ENCODE assay signal across 9 cellular contexts in the genomic region with DNA sequence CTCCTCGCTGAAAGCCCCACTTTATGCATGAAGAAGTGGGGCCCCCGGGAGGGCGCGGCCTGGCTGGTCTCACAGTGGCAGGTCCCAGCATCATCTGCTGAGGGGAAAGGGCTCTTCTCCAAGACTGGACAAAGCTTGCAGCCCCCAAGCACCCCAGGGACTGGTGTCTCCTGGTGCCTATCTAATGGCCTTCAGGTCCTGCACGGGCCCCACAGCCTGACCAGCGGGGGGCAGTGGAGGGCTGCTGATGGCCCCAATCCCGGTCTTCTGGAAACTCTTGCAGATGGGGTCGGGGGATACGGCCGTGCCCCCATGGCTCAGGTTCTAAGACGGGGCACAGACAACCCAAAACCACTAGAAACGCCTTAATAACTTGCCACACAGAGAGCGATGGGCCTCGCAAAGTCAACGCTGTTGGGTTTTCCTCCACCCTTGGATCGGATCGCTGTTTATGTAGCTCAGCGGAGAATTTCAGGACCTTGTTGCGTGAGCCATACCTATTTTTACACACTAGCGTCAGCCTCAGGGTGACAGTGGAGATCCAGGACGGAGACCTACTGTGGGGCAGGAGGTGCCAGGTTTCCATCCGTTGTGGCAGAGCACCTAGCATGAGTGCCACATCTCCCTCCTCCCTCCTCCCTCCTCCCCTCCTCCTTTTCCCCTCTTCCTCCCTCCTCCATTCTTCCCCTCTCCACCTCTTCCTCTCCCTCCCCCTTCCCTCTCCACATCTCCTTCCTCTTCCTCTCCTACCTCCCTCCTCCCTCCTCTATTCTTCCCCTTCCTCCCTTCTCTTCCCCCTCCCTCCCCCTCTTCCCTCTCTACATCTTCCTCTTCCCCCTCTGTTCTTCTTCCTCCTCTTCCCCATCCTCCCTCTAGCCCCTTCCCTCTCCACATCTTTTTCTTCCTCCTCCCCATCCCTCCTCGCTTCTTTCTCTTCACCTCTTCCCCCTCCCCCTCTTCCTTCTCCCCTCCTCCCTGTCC.
A peak's percentile ranks its signal among the peaks of the same experiment; 100 is the strongest.
DNase-seq lines count a peak whose midpoint lies in the region; ATAC-seq and FAIRE-seq lines count a peak whose summit lies in the region.
"Had no signal": no experiment of that assay in that cellular context is flagged by ENCODE, and none has a peak within 500 bp of the region (broad histone marks: within the 10 kb centered on the region; RNA-seq: fewer than 3 reads in every experiment).

No MANE protein-coding gene starts in this region.

- in situ Hi-C loops in G401 (cut with HindIII; ENCODE audit: low sequenced_read_pairs), result loop anchor here (25.0 kb wide), 1 partner anchor 128 kb away; a partner anchor contains a TSS

- no peaks in the 10 kb centered on the region for H3K4me1 Mint-ChIP-seq in activated T-cell treated with anti-CD3 and anti-CD28 coated beads, Interleukin-2, amount 50 U/mL, for 4 hours (ENCODE audit: low read depth)

- no peaks in the 10 kb centered on the region for H3K36me3 ChIP-seq in small intestine (ENCODE audit: control insufficient read depth in 2 of 2, insufficient read depth in 2 of 2, low read length in 2 of 2)

- peaks cover 19% of the 10 kb centered on the region for H3K27me3 Mint-ChIP-seq in activated T-cell treated with anti-CD3 and anti-CD28 coated beads, Interleukin-2, amount 50 U/mL, for 4 hours (ENCODE audit: low read depth)

- no peak for ATAC-seq in GM21381 (IDR thresholded peaks at IDR 0.05; ENCODE audit: unreplicated experiment)
- no peak for ATAC-seq in activated T-cell treated with anti-CD3 and anti-CD28 coated beads, Interleukin-2, amount 50 U/mL, for 4 hours

- WGBS in small intestine, 3 donors, result 55 to 60% (median 57%) methylated on average over 23 of the region's 23 CpGs

- H3K9me3 Mint-ChIP-seq in activated T-cell treated with anti-CD3 and anti-CD28 coated beads, Interleukin-2, amount 50 U/mL, for 4 hours, result no peaks in the 10 kb centered on the region

- peak; percentile 31 for DNase-seq in G401 (ENCODE audit: low spot score)
- peak; percentile 68 for DNase-seq in NCI-H460 (ENCODE audit: extremely low read depth, low read depth)
- peak; percentile 72 for DNase-seq in ecto neural progenitor cell (ENCODE audit: low spot score)
- DNase-seq in mucosa of gallbladder (ENCODE audit: low spot score), result peak; percentile 53
- no peak for DNase-seq in posterior vena cava (ENCODE audit: low spot score)
- no peak for DNase-seq in activated T-cell treated with anti-CD3 and anti-CD28 coated beads, Interleukin-2, amount 50 U/mL, for 4 hours
- DNase-seq in small intestine, result no peak

- no peak overlapping the region for H3K4me3 Mint-ChIP-seq in activated T-cell treated with anti-CD3 and anti-CD28 coated beads, Interleukin-2, amount 50 U/mL, for 4 hours

- intact Hi-C loops in posterior vena cava (cut with DNase I), result loop anchor here (5.0 to 10.0 kb wide), 2 partner anchors 95 to 133 kb away; a partner anchor contains a TSS

- no peak overlapping the region for H3K27ac ChIP-seq in small intestine (ENCODE audit: low read depth in 1 of 2, low read length in 1 of 2)

- H3K4me3 ChIP-seq in small intestine (ENCODE audit: low read depth in 1 of 2, low read length in 2 of 2), result no peak overlapping the region

- H3K4me1 ChIP-seq in small intestine (ENCODE audit: control insufficient read depth in 2 of 2, insufficient read depth in 1 of 2, low read depth in 1 of 2, low read length in 1 of 2), result peaks cover 0 to 3% of the 10 kb centered on the region in 2 donors

- no peaks in the 10 kb centered on the region for H3K36me3 Mint-ChIP-seq in activated T-cell treated with anti-CD3 and anti-CD28 coated beads, Interleukin-2, amount 50 U/mL, for 4 hours (ENCODE audit: insufficient read depth)

- no peaks in the 10 kb centered on the region for H3K27me3 ChIP-seq in small intestine (ENCODE audit: control insufficient read depth in 2 of 2, insufficient read depth in 2 of 2, low read length in 2 of 2)

- no peaks in the 10 kb centered on the region for H3K9me3 ChIP-seq in small intestine (ENCODE audit: control insufficient read depth, low read depth)

- FAIRE-seq in small intestine (lab: Jason Lieb, UNC), result no peak
- FAIRE-seq: islet of Langerhans had no signal

Comparison
In these comparisons a context has a peak if more than half of its experiments do, and no peak if none do; other contexts are left out.
1. DNase-seq: peak in G401 (single experiment), NCI-H460 (single experiment), ecto neural progenitor cell (single experiment) and mucosa of gallbladder (single experiment); none in posterior vena cava (single experiment), activated T-cell treated with anti-CD3 and anti-CD28 coated beads, Interleukin-2, amount 50 U/mL, for 4 hours (single experiment) and small intestine (single experiment).